In genomic region chr6:96836579-96837137, GRCh38 we compare ENCODE assay signal across 8 cellular contexts. TPM values are rescaled to one million over a fixed set of nuclear protein-coding genes. Genes with fewer than 3 reads are reported as not detected.
DNase-seq lines count a peak whose midpoint lies in the region; ATAC-seq and TF ChIP-seq lines count a peak whose summit lies in the region.

No MANE protein-coding gene starts in this region.

- TSS peak; percentile 61 for BruUV-seq in Panc1 (replicated peaks; lab: Mats Ljungman, UMichigan)

- H3K27me3 ChIP-seq in Panc1 (ENCODE audit: control insufficient read depth, insufficient read depth, low read length) = peaks cover 15% of the 10 kb centered on the region; the same call in 1 of the 2 replicates
- H3K27me3 ChIP-seq in ectodermal cell (ENCODE audit: control insufficient read depth, insufficient read depth, low read length, poor library complexity, severe bottlenecking) = peaks cover 19% of the 10 kb centered on the region

- POLR2A ChIA-PET in Panc1 (lab: Charles Lee) (interaction anchor here (0.7 kb wide), 1 partner anchor 277 kb away, joined by 19 read pairs; no protein-coding TSS in a partner anchor), HEK293T (lab: Yijun Ruan, JAX) (interaction anchor here (1.0 to 1.1 kb wide), 2 partner anchors 63 to 74 kb away, joined by 3 to 5 read pairs; no protein-coding TSS in a partner anchor)

- intact Hi-C loops in Panc1 (cut with micrococcal nuclease; ENCODE audit: unreplicated experiment) (no loop called here), mucosa of descending colon (cut with DNase I, micrococcal nuclease) (no loop called here)

- CTCF ChIA-PET in Panc1 (lab: Charles Lee) (interaction anchor here (0.6 to 0.7 kb wide), 3 partner anchors 97 to 265 kb away, joined by 4 to 19 read pairs (median 5); no protein-coding TSS in a partner anchor), HEK293T (lab: Yijun Ruan, JAX) (no interaction called here)

- 0 to 1% methylated on average over 30 of the region's 30 CpGs for WGBS in ectodermal cell, 2 experiments

- DNase-seq in Ammon's horn (ENCODE audit: low spot score) = peak; percentile 40
- DNase-seq in Panc1 (ENCODE audit: low read depth, low spot score) = no peak
- peak in 1 of 3 donors; percentile 22 for DNase-seq in mucosa of descending colon
- no peak for DNase-seq in HEK293T (ENCODE audit: extremely low spot score)
- no peak for DNase-seq in activated CD4-positive, CD25-positive, alpha-beta regulatory T cell treated with anti-CD3 and anti-CD28 coated beads, Interleukin-2, amount 50 U/mL, for 72 hours

- ATAC-seq in GM18508 (IDR thresholded peaks at IDR 0.05; ENCODE audit: insufficient read depth, unreplicated experiment) = peak; percentile 4
- ATAC-seq in HG02981 (IDR thresholded peaks at IDR 0.05; ENCODE audit: unreplicated experiment) = peak; percentile 9
- peak; percentile 35 for ATAC-seq in Panc1
- ATAC-seq in mucosa of descending colon = peak; percentile 34

- no peak for TF ChIP-seq CTCF in Panc1 (IDR thresholded peaks at IDR 0.05)
- TF ChIP-seq CTCF in mucosa of descending colon (IDR thresholded peaks at IDR 0.05) = no peak

- H3K9me3 ChIP-seq in Panc1 (ENCODE audit: control insufficient read depth, insufficient read depth, low read depth, low read length) (no peaks in the 10 kb centered on the region), ectodermal cell (ENCODE audit: control insufficient read depth, low read length) (no peaks in the 10 kb centered on the region), mucosa of descending colon (no peaks in the 10 kb centered on the region)

- peak overlapping the region; percentile 69 to 80 for H3K4me3 ChIP-seq in Panc1 (ENCODE audit: low read depth in 2 of 2, low read length in 2 of 2)
- peak overlapping the region; percentile 88 for H3K4me3 ChIP-seq in ectodermal cell (ENCODE audit: insufficient read depth, low read depth, low read length)
- peak overlapping the region; percentile 37 for H3K4me3 ChIP-seq in mucosa of descending colon

- no peaks in the 10 kb centered on the region for H3K36me3 ChIP-seq in Panc1 (ENCODE audit: control insufficient read depth, insufficient read depth, low read length)
- no peaks in the 10 kb centered on the region for H3K36me3 ChIP-seq in ectodermal cell (ENCODE audit: control insufficient read depth, insufficient read depth, low read length)
- H3K36me3 ChIP-seq in mucosa of descending colon (ENCODE audit: low read depth) = no peaks in the 10 kb centered on the region

- in situ Hi-C loops in Panc1 (cut with HindIII; ENCODE audit: low pct_unique_long_range_greater_than_20kb, low sequenced_read_pairs) = no loop called here

- H3K4me1 ChIP-seq in Panc1 (ENCODE audit: control insufficient read depth, insufficient read depth, low read length) (peaks cover 5% of the 10 kb centered on the region; the same call in 1 of the 2 replicates), ectodermal cell (ENCODE audit: control insufficient read depth, insufficient read depth, low read length) (peaks cover 3% of the 10 kb centered on the region), mucosa of descending colon (ENCODE audit: low read depth) (no peaks in the 10 kb centered on the region)

- H3K27ac ChIP-seq in Panc1 (ENCODE audit: low read length) = peak overlapping the region; percentile 45; the same call in 1 of the 2 replicates
- peak overlapping the region; percentile 64 for H3K27ac ChIP-seq in ectodermal cell (ENCODE audit: insufficient read depth, low read depth, low read length, poor library complexity, severe bottlenecking)

TF ChIP-seq in HEK293T, 16 proteins besides CTCF, POLR2A, EP300 and RAD21:
- TF ChIP-seq SP1 (IDR thresholded peaks at IDR 0.05) (no peak), NFRKB (IDR thresholded peaks at IDR 0.05) (no peak), L3MBTL2 (conservative IDR thresholded peaks at IDR 0.05) (no peak), CTBP1 (IDR thresholded peaks at IDR 0.05; ENCODE audit: borderline replicate concordance) (no peak), FOXA1 (IDR thresholded peaks at IDR 0.05) (no peak), ARNT (IDR thresholded peaks at IDR 0.05) (no peak), SUZ12 (IDR thresholded peaks at IDR 0.05) (no peak), HDGF (IDR thresholded peaks at IDR 0.05; ENCODE audit: borderline replicate concordance) (no peak)

RNA-seq across cellular contexts. Expression of gene GPR63, which starts 0.6 kb away (rescaled TPM):
- 0.95 TPM for total RNA-seq in Panc1 (2021; ENCODE audit: unreplicated experiment)
- 0.36 TPM for polyA plus RNA-seq in Panc1 (2012; ENCODE audit: insufficient read length)
- 8.1 TPM for polyA plus RNA-seq in ectodermal cell (2013, experiment 1 of 4)
- polyA plus RNA-seq in ectodermal cell (2013, experiment 2 of 4) = 7.1 TPM
- polyA plus RNA-seq in ectodermal cell (2013, experiment 3 of 4) = 5.4 TPM
- polyA plus RNA-seq in ectodermal cell (2013, experiment 4 of 4) = 6.0 TPM
- total RNA-seq in mucosa of descending colon = 1 to 10 TPM; 1.3 to 1.5 (median 1.3) TPM

Comparison
In these comparisons a context has a peak if more than half of its experiments do, and no peak if none do; other contexts are left out.
1. H3K4me3 ChIP-seq: peak in every context shown above with its lines; median percentile 88 in ectodermal cell; 74 in Panc1; 37 in mucosa of descending colon.